Comparison of ENCODE assay signal across 16 cellular contexts in genomic region chr3:127011270-127011992, GRCh38. TPM values are rescaled to one million over a fixed set of nuclear protein-coding genes. Genes with fewer than 3 reads are reported as not detected.
DNase-seq lines count a peak whose midpoint lies in the region; ATAC-seq and TF ChIP-seq lines count a peak whose summit lies in the region.
"Had no signal": no experiment of that assay in that cellular context is flagged by ENCODE, and none has a peak within 500 bp of the region (broad histone marks: within the 10 kb centered on the region; RNA-seq: fewer than 3 reads in every experiment).

No MANE protein-coding gene starts in this region.

- DNase-seq in Right ventricle myocardium inferior (ENCODE audit: missing footprints), result peak; percentile 79
- no peak for DNase-seq in cardiac septum (ENCODE audit: low spot score)
- peak; percentile 30 to 81 for DNase-seq in ascending aorta (ENCODE audit: low spot score in 2 of 2)
- DNase-seq in heart left ventricle, result peak in 3 of 5 donors; percentile 31 to 75 (median 51)
- DNase-seq in aorta, result no peak
- DNase-seq in middle frontal gyrus (ENCODE audit: extremely low spot score, low spot score), result no peak
- no peak for DNase-seq in central memory CD4-positive, alpha-beta T cell
- DNase-seq: activated CD4-positive, alpha-beta T cell treated with anti-CD3 and anti-CD28 coated beads for 1 hour; activated T-cell treated with anti-CD3 and anti-CD28 coated beads, Interleukin-2, amount 50 U/mL, for 4 hours; AML-193; anterior cingulate cortex; NCI-H146; occipital lobe; stimulated activated CD4-positive, alpha-beta T cell treated with anti-CD3 and anti-CD28 coated beads, Interleukin-15, amount 100 ng/mL, for 24 hours had no signal

- ATAC-seq in Right ventricle myocardium inferior (peak; percentile 69), heart left ventricle (peak in 2 of 4 donors; percentile 38 to 57), aorta (ENCODE audit: low FRiP score) (peak; percentile 37), GM21528 (IDR thresholded peaks at IDR 0.05; ENCODE audit: low FRiP score, unreplicated experiment) (no peak)
- ATAC-seq: activated T-cell treated with anti-CD3 and anti-CD28 coated beads, Interleukin-2, amount 50 U/mL, for 4 hours had no signal

- H3K4me1 ChIP-seq in ascending aorta (peaks cover 26 to 72% of the 10 kb centered on the region in 2 donors), heart left ventricle (peaks cover 0 to 44% (median 15%) of the 10 kb centered on the region in 12 donors), aorta (ENCODE audit: control insufficient read depth in 1 of 2, insufficient read depth in 2 of 2, low read length in 2 of 2) (no peaks in the 10 kb centered on the region)

- H3K9me3 ChIP-seq in ascending aorta (no peaks in the 10 kb centered on the region), heart left ventricle (no peaks in the 10 kb centered on the region), aorta (ENCODE audit: control insufficient read depth, low read length) (no peaks in the 10 kb centered on the region)

- intact Hi-C loops in Right ventricle myocardium inferior (cut with DNase I) (no loop called here), cardiac septum (cut with DNase I) (no loop called here), ascending aorta (cut with DNase I) (loop anchor here (1.0 kb wide), 1 partner anchor 9 kb away; no protein-coding TSS in a partner anchor), heart left ventricle (cut with DNase I) (no loop called here), aorta (cut with DNase I) (no loop called here)

- TF ChIP-seq POLR2A in heart left ventricle (IDR thresholded peaks at IDR 0.05), result no peak

- H3K4me3 ChIP-seq in ascending aorta, result no peak overlapping the region
- H3K4me3 ChIP-seq in heart left ventricle, result no peak overlapping the region
- H3K4me3 ChIP-seq in aorta (ENCODE audit: low read length in 2 of 2), result no peak overlapping the region
- H3K4me3 ChIP-seq: lung had no signal

- H3K27me3 ChIP-seq in ascending aorta (no peaks in the 10 kb centered on the region), heart left ventricle (no peaks in the 10 kb centered on the region), aorta (ENCODE audit: control insufficient read depth in 1 of 2, insufficient read depth in 2 of 2, low read length in 1 of 2) (no peaks in the 10 kb centered on the region)

- H3K27ac ChIP-seq in ascending aorta, result peak overlapping the region; percentile 80 to 87
- peak overlapping the region in 1 of 12 donors; percentile 18 for H3K27ac ChIP-seq in heart left ventricle
- H3K27ac ChIP-seq in aorta (ENCODE audit: low read depth in 1 of 2, low read length in 2 of 2), result peak overlapping the region in 1 of 2 donors; percentile 57

- H3K36me3 ChIP-seq in ascending aorta (peaks cover 19 to 25% of the 10 kb centered on the region in 2 donors), heart left ventricle (peaks cover 0 to 48% (median 18%) of the 10 kb centered on the region in 9 donors), aorta (ENCODE audit: control insufficient read depth in 1 of 2, insufficient read depth in 2 of 2, low read length in 1 of 2) (peaks cover 0 to 1% of the 10 kb centered on the region in 2 donors)

- WGBS in heart left ventricle, 4 donors, result 73 to 90% (median 82%) methylated on average over 6 to 8 of the region's 8 CpGs
- 65% methylated on average over 8 of the region's 8 CpGs for WGBS in aorta, 2 donors

- TF ChIP-seq CTCF in ascending aorta (IDR thresholded peaks at IDR 0.05) (no peak), heart left ventricle (IDR thresholded peaks at IDR 0.05) (no peak)

RNA-seq across cellular contexts. Expression of gene PLXNA1, which starts 28.5 kb away (rescaled TPM):
- total RNA-seq in Right ventricle myocardium inferior (29.6 TPM), cardiac septum (31.6 TPM), ascending aorta (79.8 TPM), heart left ventricle (10 to 100 TPM; 19.5 to 38.8 (median 29.6) TPM), aorta (10 to 100 TPM; 28.7 to 51.3 TPM)
- polyA plus RNA-seq in heart left ventricle (10 to 100 TPM; 14.6 to 30.4 TPM), aorta (10 to 100 TPM in 1 of 2 donors, 1 to 10 TPM in 1; 6.0 to 13.9 TPM)

Comparison
In these comparisons a context has a peak if more than half of its experiments do, and no peak if none do; other contexts are left out.
1. DNase-seq: peak in Right ventricle myocardium inferior (single experiment), ascending aorta (2 of 2) and heart left ventricle (3 of 5); none in cardiac septum (single experiment), aorta (0 of 2), middle frontal gyrus (single experiment) and central memory CD4-positive, alpha-beta T cell (single experiment).